In the genomic region with DNA sequence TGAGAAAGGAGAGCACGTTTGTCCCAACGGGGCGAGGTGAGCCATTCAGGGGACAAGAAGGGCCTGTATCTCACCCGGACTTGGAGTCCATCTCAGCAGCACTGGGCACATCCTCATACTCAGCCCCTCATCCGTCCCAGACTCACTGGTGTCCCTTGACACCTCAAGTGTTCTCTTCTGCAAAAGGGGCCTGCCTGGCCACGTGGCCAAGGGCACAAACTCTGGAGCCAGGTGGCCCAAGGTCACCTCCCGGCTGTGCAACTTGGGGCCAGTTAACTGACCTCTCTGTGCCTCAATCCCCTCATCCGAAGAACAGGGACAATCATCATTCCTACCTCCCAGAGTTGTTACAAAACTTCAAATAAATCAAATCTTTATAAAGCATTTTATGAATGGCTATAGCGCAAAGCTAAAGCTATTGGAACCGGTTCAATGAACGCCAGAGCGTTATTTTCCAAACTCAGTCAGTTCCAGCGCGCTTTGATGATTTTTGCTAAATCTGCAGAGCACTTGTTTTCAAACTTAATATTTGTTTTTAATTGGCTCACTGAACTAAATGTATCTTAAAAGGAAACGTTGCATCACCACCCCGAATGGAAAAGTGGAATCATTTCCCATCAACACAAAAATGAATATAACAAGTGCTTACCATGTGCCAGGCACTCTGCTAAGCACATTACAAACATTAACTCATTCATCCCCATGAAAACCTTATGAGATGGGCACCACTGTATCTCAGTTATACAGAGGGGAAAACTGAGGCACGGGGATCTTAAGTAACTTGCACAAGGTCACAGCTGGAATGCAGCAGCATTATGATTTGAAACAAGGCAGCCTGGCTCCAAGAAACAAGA, we compare ENCODE assay signal across 1 cellular context.
A peak's percentile ranks its signal among the peaks of the same experiment; 100 is the strongest.
TF ChIP-seq lines count a peak whose summit lies in the region.

No MANE protein-coding gene starts in this region.

TF ChIP-seq in K562, 482 proteins besides CTCF, POLR2A, EP300 and RAD21:
- peak; percentile 28 to 37; a peak in 1 of 4 replicates for TF ChIP-seq KDM1A (IDR thresholded peaks at IDR 0.05)
- TF ChIP-seq, protein P1, sequence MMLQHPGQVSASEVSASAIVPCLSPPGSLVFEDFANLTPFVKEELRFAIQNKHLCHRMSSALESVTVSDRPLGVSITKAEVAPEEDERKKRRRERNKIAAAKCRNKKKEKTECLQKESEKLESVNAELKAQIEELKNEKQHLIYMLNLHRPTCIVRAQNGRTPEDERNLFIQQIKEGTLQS (IDR thresholded peaks at IDR 0.05), result peak; percentile 67
- TF ChIP-seq, protein P1 (CRISPR knock-in tag; conservative IDR thresholded peaks at IDR 0.05), result no peak
- TF ChIP-seq, protein P2, sequence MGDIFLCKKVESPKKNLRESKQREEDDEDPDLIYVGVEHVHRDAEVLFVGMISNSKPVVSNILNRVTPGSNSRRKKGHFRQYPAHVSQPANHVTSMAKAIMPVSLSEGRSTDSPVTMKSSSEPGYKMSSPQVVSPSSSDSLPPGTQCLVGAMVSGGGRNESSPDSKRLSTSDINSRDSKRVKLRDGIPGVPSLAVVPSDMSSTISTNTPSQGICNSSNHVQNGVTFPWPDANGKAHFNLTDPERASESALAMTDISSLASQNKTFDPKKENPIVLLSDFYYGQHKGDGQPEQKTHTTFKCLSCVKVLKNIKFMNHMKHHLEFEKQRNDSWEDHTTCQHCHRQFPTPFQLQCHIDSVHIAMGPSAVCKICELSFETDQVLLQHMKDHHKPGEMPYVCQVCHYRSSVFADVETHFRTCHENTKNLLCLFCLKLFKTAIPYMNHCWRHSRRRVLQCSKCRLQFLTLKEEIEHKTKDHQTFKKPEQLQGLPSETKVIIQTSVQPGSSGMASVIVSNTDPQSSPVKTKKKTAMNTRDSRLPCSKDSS (IDR thresholded peaks at IDR 0.05; ENCODE audit: low read depth, partially characterized antibody), result no peak
- TF ChIP-seq, protein P3, sequence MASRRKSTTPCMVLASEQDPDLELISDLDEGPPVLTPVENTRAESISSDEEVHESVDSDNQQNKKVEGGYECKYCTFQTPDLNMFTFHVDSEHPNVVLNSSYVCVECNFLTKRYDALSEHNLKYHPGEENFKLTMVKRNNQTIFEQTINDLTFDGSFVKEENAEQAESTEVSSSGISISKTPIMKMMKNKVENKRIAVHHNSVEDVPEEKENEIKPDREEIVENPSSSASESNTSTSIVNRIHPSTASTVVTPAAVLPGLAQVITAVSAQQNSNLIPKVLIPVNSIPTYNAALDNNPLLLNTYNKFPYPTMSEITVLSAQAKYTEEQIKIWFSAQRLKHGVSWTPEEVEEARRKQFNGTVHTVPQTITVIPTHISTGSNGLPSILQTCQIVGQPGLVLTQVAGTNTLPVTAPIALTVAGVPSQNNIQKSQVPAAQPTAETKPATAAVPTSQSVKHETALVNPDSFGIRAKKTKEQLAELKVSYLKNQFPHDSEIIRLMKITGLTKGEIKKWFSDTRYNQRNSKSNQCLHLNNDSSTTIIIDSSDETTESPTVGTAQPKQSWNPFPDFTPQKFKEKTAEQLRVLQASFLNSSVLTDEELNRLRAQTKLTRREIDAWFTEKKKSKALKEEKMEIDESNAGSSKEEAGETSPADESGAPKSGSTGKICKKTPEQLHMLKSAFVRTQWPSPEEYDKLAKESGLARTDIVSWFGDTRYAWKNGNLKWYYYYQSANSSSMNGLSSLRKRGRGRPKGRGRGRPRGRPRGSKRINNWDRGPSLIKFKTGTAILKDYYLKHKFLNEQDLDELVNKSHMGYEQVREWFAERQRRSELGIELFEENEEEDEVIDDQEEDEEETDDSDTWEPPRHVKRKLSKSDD (conservative IDR thresholded peaks at IDR 0.05; ENCODE audit: low read length), result no peak
- TF ChIP-seq, protein P4, sequence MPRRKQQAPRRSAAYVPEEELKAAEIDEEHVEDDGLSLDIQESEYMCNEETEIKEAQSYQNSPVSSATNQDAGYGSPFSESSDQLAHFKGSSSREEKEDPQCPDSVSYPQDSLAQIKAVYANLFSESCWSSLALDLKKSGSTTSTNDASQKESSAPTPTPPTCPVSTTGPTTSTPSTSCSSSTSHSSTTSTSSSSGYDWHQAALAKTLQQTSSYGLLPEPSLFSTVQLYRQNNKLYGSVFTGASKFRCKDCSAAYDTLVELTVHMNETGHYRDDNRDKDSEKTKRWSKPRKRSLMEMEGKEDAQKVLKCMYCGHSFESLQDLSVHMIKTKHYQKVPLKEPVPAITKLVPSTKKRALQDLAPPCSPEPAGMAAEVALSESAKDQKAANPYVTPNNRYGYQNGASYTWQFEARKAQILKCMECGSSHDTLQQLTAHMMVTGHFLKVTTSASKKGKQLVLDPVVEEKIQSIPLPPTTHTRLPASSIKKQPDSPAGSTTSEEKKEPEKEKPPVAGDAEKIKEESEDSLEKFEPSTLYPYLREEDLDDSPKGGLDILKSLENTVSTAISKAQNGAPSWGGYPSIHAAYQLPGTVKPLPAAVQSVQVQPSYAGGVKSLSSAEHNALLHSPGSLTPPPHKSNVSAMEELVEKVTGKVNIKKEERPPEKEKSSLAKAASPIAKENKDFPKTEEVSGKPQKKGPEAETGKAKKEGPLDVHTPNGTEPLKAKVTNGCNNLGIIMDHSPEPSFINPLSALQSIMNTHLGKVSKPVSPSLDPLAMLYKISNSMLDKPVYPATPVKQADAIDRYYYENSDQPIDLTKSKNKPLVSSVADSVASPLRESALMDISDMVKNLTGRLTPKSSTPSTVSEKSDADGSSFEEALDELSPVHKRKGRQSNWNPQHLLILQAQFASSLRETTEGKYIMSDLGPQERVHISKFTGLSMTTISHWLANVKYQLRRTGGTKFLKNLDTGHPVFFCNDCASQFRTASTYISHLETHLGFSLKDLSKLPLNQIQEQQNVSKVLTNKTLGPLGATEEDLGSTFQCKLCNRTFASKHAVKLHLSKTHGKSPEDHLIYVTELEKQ (CRISPR knock-in tag; IDR thresholded peaks at IDR 0.05), result no peak
- peak; percentile 61; the same call in 1 of the 2 replicates for TF ChIP-seq BCOR (IDR thresholded peaks at IDR 0.05)
- TF ChIP-seq KAT2B (IDR thresholded peaks at IDR 0.05; ENCODE audit: low read depth, low read length), result no peak
- TF ChIP-seq, protein P5, sequence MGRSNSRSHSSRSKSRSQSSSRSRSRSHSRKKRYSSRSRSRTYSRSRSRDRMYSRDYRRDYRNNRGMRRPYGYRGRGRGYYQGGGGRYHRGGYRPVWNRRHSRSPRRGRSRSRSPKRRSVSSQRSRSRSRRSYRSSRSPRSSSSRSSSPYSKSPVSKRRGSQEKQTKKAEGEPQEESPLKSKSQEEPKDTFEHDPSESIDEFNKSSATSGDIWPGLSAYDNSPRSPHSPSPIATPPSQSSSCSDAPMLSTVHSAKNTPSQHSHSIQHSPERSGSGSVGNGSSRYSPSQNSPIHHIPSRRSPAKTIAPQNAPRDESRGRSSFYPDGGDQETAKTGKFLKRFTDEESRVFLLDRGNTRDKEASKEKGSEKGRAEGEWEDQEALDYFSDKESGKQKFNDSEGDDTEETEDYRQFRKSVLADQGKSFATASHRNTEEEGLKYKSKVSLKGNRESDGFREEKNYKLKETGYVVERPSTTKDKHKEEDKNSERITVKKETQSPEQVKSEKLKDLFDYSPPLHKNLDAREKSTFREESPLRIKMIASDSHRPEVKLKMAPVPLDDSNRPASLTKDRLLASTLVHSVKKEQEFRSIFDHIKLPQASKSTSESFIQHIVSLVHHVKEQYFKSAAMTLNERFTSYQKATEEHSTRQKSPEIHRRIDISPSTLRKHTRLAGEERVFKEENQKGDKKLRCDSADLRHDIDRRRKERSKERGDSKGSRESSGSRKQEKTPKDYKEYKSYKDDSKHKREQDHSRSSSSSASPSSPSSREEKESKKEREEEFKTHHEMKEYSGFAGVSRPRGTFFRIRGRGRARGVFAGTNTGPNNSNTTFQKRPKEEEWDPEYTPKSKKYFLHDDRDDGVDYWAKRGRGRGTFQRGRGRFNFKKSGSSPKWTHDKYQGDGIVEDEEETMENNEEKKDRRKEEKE (IDR thresholded peaks at IDR 0.05; ENCODE audit: borderline replicate concordance in 1 of 2, control insufficient read depth in 1 of 2, low read depth in 2 of 2, low read length in 1 of 2), result no peak
- no peak for TF ChIP-seq CEBPG (CRISPR knock-in tag; IDR thresholded peaks at IDR 0.05)
- 0 out of 4 replicates have a peak, but pooled peaks of 1 of the 2 experiments have one; percentile 55 for TF ChIP-seq CEBPG (tag; conservative IDR thresholded peaks at IDR 0.05 in 1 of 2, IDR thresholded peaks at IDR 0.05 in 1 of 2)
- peak; percentile 34 for TF ChIP-seq RBM25 (IDR thresholded peaks at IDR 0.05; ENCODE audit: low read depth, low read length, severe bottlenecking)
- TF ChIP-seq ZNF583 (CRISPR knock-in tag; IDR thresholded peaks at IDR 0.05), result no peak
- no peak for TF ChIP-seq RFX7 (CRISPR knock-in tag; IDR thresholded peaks at IDR 0.05)
- peak; percentile 75 for TF ChIP-seq ZFP36 (IDR thresholded peaks at IDR 0.05; ENCODE audit: low read depth, low read length, partially characterized antibody)
